25 cellular contexts compared by ENCODE assay signal in the genomic region with DNA sequence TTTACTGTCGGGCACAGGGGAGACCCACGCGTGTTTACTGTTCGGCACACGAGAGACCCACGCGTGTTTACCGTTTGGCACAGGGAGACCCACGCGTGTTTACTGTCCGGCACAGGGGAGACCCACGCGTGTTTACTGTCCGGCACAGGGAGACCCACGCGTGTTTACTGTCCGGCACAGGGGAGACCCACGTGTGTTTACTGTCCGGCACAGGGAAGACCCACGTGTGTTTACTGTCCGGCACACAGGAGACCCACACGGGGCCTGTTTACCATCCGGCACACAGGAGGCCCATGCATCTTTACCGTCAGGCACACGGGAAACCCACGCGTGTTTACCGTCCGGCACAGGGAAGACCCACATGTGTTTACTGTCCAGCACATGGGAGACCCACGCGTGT.
DNase-seq lines count a peak whose midpoint lies in the region; ATAC-seq and TF ChIP-seq lines count a peak whose summit lies in the region.
"Had no signal": no experiment of that assay in that cellular context is flagged by ENCODE, and none has a peak within 500 bp of the region (broad histone marks: within the 10 kb centered on the region; RNA-seq: fewer than 3 reads in every experiment).

No MANE protein-coding gene starts in this region.

- intact Hi-C loops in Right ventricle myocardium inferior (cut with DNase I), result loop anchor here (10.0 kb wide), 1 partner anchor 728 kb away; no protein-coding TSS in a partner anchor
- intact Hi-C loops in heart left ventricle (cut with DNase I), result loop anchor here in 6 of 10 donors (5.0 to 10.0 kb wide), 4 partner anchors 332 to 728 kb away; no protein-coding TSS in a partner anchor
- intact Hi-C loops in adrenal gland (cut with DNase I), result no loop called here

- no peaks in the 10 kb centered on the region for H3K36me3 ChIP-seq in heart left ventricle
- no peaks in the 10 kb centered on the region for H3K36me3 ChIP-seq in adrenal gland (replicated peaks in 1 of 2)
- H3K36me3 ChIP-seq: SJCRH30, upper lobe of left lung had no signal

- H3K27ac ChIP-seq in heart left ventricle (no peak overlapping the region), adrenal gland (no peak overlapping the region)
- H3K27ac ChIP-seq: dorsolateral prefrontal cortex, SJCRH30, upper lobe of left lung had no signal

- TF ChIP-seq POLR2A in heart left ventricle (IDR thresholded peaks at IDR 0.05), result no peak
- TF ChIP-seq POLR2A in adrenal gland (IDR thresholded peaks at IDR 0.05), result no peak

- no peak for TF ChIP-seq CTCF in heart left ventricle (IDR thresholded peaks at IDR 0.05)
- TF ChIP-seq CTCF in adrenal gland (IDR thresholded peaks at IDR 0.05), result no peak

- H3K4me1 ChIP-seq in heart left ventricle (peaks cover 0 to 8% (median 0%) of the 10 kb centered on the region in 12 donors), adrenal gland (replicated peaks in 1 of 2) (no peaks in the 10 kb centered on the region)
- H3K4me1 ChIP-seq: SJCRH30 had no signal

- H3K27me3 ChIP-seq in heart left ventricle (peaks cover 0 to 56% (median 11%) of the 10 kb centered on the region in 9 donors), adrenal gland (peaks cover 20% of the 10 kb centered on the region)

- DNase-seq in Right ventricle myocardium inferior (ENCODE audit: missing footprints) (peak; percentile 15), heart left ventricle (no peak), adrenal gland (peak in 4 of 7 donors; percentile 4 to 10 (median 6)), mucosa of gallbladder (ENCODE audit: low spot score) (peak; percentile 6), ureter (ENCODE audit: low spot score) (peak; percentile 19), retina (no peak)
- DNase-seq: activated CD4-positive, alpha-beta T cell treated with anti-CD3 and anti-CD28 coated beads for 4 hours; activated naive CD4-positive, alpha-beta T cell; activated T-cell treated with anti-CD3 and anti-CD28 coated beads, Interleukin-2, amount 50 U/mL, for 4 hours; AML-193; CD4-positive, CD25-positive, alpha-beta regulatory T cell; cerebellar nuclear complex; foreskin melanocyte; GOT3; NCI-H1105; NCI-H1930; NCI-H2171 treated with DMSO at 0.1 percent for 48 hours; NCI-H510A; SJCRH30; SW 1271; T-helper 9 cell had no signal

- WGBS in heart left ventricle, 4 donors, result 90 to 92% (median 91%) methylated on average over 31 of the region's 31 CpGs
- WGBS in adrenal gland, 4 donors, result 83 to 90% (median 87%) methylated on average over 24 to 31 of the region's 31 CpGs

- H3K9me3 ChIP-seq in heart left ventricle, result no peaks in the 10 kb centered on the region
- H3K9me3 ChIP-seq in adrenal gland (replicated peaks in 1 of 3), result no peaks in the 10 kb centered on the region
- H3K9me3 ChIP-seq: SJCRH30, upper lobe of left lung had no signal

- H3K4me3 ChIP-seq in heart left ventricle, result no peak overlapping the region
- H3K4me3 ChIP-seq in adrenal gland, result no peak overlapping the region
- H3K4me3 ChIP-seq: dorsolateral prefrontal cortex, SJCRH30, upper lobe of left lung had no signal

- ATAC-seq in Right ventricle myocardium inferior (no peak), heart left ventricle (no peak), GM18520 (IDR thresholded peaks at IDR 0.05; ENCODE audit: unreplicated experiment) (no peak)
- ATAC-seq: activated T-cell treated with anti-CD3 and anti-CD28 coated beads, Interleukin-2, amount 50 U/mL, for 4 hours; stimulated activated memory B cell treated with anti-CD40 and anti-IgM and Interleukin-4, amounts not matched to agents 10 μg/mL and 1 μg/mL and 100 μg/mL, for 72 hours had no signal

Comparison
In these comparisons a context has a peak if more than half of its experiments do, and no peak if none do; other contexts are left out.
1. DNase-seq: peak in Right ventricle myocardium inferior (single experiment), adrenal gland (4 of 7), mucosa of gallbladder (single experiment) and ureter (single experiment); none in heart left ventricle (0 of 5) and retina (single experiment).
2. intact Hi-C loops: an anchor here in Right ventricle myocardium inferior (10.0 kb wide) and heart left ventricle (5.0 to 10.0 kb wide); none called in adrenal gland.